1 cellular context compared by ENCODE assay signal in the genomic region with DNA sequence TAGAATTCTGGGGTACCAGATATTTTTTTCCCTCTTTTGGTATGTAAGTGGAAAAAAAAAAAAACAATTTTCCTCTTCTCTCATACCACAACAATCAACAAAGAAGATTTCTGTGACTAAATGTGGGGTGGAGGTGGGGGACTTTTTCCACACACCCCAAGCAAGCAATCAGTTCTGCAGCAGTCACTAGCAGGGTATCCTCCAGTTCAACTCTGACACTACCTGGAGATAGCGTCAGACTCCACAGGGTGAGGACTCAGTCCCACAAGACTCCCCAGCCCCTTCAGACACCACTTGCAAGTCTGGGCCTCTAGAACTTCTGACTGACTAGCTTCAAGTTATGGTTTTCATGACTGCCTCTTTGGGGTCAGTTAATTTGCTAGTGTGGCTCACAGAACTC.
TF ChIP-seq lines count a peak whose summit lies in the region.

No MANE protein-coding gene starts in this region.

TF ChIP-seq in WTC11, 78 proteins besides CTCF, POLR2A, EP300 and RAD21 (continued from another document):
- TF ChIP-seq ATF1 (CRISPR knock-in tag; IDR thresholded peaks at IDR 0.05), result no peak
- TF ChIP-seq RELA (CRISPR knock-in tag; IDR thresholded peaks at IDR 0.05; ENCODE audit: borderline replicate concordance), result no peak
- no peak for TF ChIP-seq MYBL2 (CRISPR knock-in tag; IDR thresholded peaks at IDR 0.05)
- TF ChIP-seq, protein P1, sequence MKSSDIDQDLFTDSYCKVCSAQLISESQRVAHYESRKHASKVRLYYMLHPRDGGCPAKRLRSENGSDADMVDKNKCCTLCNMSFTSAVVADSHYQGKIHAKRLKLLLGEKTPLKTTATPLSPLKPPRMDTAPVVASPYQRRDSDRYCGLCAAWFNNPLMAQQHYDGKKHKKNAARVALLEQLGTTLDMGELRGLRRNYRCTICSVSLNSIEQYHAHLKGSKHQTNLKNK (CRISPR knock-in tag; IDR thresholded peaks at IDR 0.05), result no peak
- TF ChIP-seq ETV6 (CRISPR knock-in tag; IDR thresholded peaks at IDR 0.05), result no peak
- no peak for TF ChIP-seq ZNF138 (CRISPR knock-in tag; conservative IDR thresholded peaks at IDR 0.05)
- TF ChIP-seq ZNF423 (CRISPR knock-in tag; IDR thresholded peaks at IDR 0.05), result no peak
TF ChIP-seq in WTC11: peak in this region for 0.
